Comparison of ENCODE assay signal across 26 cellular contexts in genomic region chr3:129937717-129938116, GRCh38. TPM values are rescaled to one million over a fixed set of nuclear protein-coding genes. Genes with fewer than 3 reads are reported as not detected.
DNase-seq lines count a peak whose midpoint lies in the region; ATAC-seq and TF ChIP-seq lines count a peak whose summit lies in the region.
"Had no signal": no experiment of that assay in that cellular context is flagged by ENCODE, and none has a peak within 500 bp of the region (broad histone marks: within the 10 kb centered on the region; RNA-seq: fewer than 3 reads in every experiment).

No MANE protein-coding gene starts in this region.

- no peaks in the 10 kb centered on the region for H3K9me3 Mint-ChIP-seq in endothelial cell (ENCODE audit: unreplicated experiment)
- no peaks in the 10 kb centered on the region for H3K9me3 Mint-ChIP-seq in memory B cell
- H3K9me3 Mint-ChIP-seq: CD8-positive, alpha-beta memory T cell had no signal

- CTCF ChIA-PET in RWPE1 (lab: Yijun Ruan, JAX), result interaction anchor here (0.6 kb wide), 1 partner anchor 167 kb away, joined by 6 read pairs; no protein-coding TSS in a partner anchor

- no peak overlapping the region for H3K4me2 ChIP-seq in DND-41 (ENCODE audit: insufficient read depth, low read length)

- H3K27me3 ChIP-seq in DND-41 (ENCODE audit: insufficient read depth, low read length, poor library complexity) (no peaks in the 10 kb centered on the region), uterus (no peaks in the 10 kb centered on the region)
- H3K27me3 ChIP-seq: SJCRH30 had no signal

- ATAC-seq in DND-41 (ENCODE audit: insufficient read depth, low read depth) (no peak), memory B cell (ENCODE audit: low read depth) (no peak)

- H3K9ac ChIP-seq in DND-41 (ENCODE audit: low read depth, low read length), result no peak overlapping the region

- no peak for TF ChIP-seq CTCF in DND-41 (IDR thresholded peaks at IDR 0.05; ENCODE audit: borderline replicate concordance, extremely low read depth, low read length, poor library complexity, severe bottlenecking)
- no peak for TF ChIP-seq CTCF in RWPE1 (conservative IDR thresholded peaks at IDR 0.05; ENCODE audit: low read depth)
- TF ChIP-seq CTCF in endothelial cell (IDR thresholded peaks at IDR 0.05; ENCODE audit: unreplicated experiment), result no peak
- TF ChIP-seq CTCF in uterus (IDR thresholded peaks at IDR 0.05), result no peak

- H3K4me3 Mint-ChIP-seq in endothelial cell (ENCODE audit: unreplicated experiment), result no peak overlapping the region
- H3K4me3 Mint-ChIP-seq in memory B cell, result peak overlapping the region; percentile 35

- H3K4me3 ChIP-seq in DND-41 (ENCODE audit: low read depth in 1 of 2, low read length in 2 of 2) (no peak overlapping the region), uterus (no peak overlapping the region)

- peaks cover 18% of the 10 kb centered on the region for H3K4me1 ChIP-seq in DND-41 (ENCODE audit: insufficient read depth, low read length)
- H3K4me1 ChIP-seq in uterus, result no peaks in the 10 kb centered on the region
- H3K4me1 ChIP-seq: SJCRH30 had no signal

- no peak overlapping the region for H3K27ac ChIP-seq in DND-41 (ENCODE audit: low read length)
- 0 out of 2 replicates have a peak overlapping the region, but pooled peaks have one; percentile 18 for H3K27ac ChIP-seq in RWPE1
- H3K27ac ChIP-seq in uterus, result no peak overlapping the region
- H3K27ac ChIP-seq: HL-60, SJCRH30 had no signal

- H3K27ac Mint-ChIP-seq in endothelial cell (ENCODE audit: unreplicated experiment), result no peak overlapping the region
- H3K27ac Mint-ChIP-seq in memory B cell, result no peak overlapping the region

- POLR2A ChIA-PET in RWPE1 (lab: Yijun Ruan, JAX; ENCODE audit: low non-redundant PET), result no interaction called here

- no peaks in the 10 kb centered on the region for H3K79me2 ChIP-seq in DND-41 (ENCODE audit: insufficient read depth, low read length)

- intact Hi-C loops in uterus (cut with DNase I; ENCODE audit: low total_unique reads), result loop anchor here (10.0 kb wide), 1 partner anchor 283 kb away; no protein-coding TSS in a partner anchor

- TF ChIP-seq POLR2A in uterus (IDR thresholded peaks at IDR 0.05), result no peak

- H3K27me3 Mint-ChIP-seq in endothelial cell (ENCODE audit: unreplicated experiment) (peaks cover 7% of the 10 kb centered on the region), memory B cell (peaks cover 9% of the 10 kb centered on the region)

- H3K36me3 Mint-ChIP-seq in endothelial cell (ENCODE audit: low read depth, unreplicated experiment), result no peaks in the 10 kb centered on the region
- no peaks in the 10 kb centered on the region for H3K36me3 Mint-ChIP-seq in memory B cell
- H3K36me3 Mint-ChIP-seq: CD8-positive, alpha-beta memory T cell had no signal

- peaks cover 4% of the 10 kb centered on the region for H3K4me1 Mint-ChIP-seq in endothelial cell (ENCODE audit: unreplicated experiment)
- peaks cover 11% of the 10 kb centered on the region for H3K4me1 Mint-ChIP-seq in memory B cell

- DNase-seq in DND-41 (no peak), RWPE1 (ENCODE audit: low spot score) (no peak), endothelial cell (ENCODE audit: low spot score) (peak; percentile 17), memory B cell (ENCODE audit: low spot score in 2 of 2) (no peak), OCI-M2 (lab: John Stamatoyannopoulos, UW; ENCODE audit: unreplicated experiment) (no peak), NCI-H526 treated with DMSO at 0.1 percent for 48 hours (lab: John Stamatoyannopoulos, UW) (no peak), NCI-H2107 treated with DMSO at 0.1 percent for 48 hours (lab: John Stamatoyannopoulos, UW; ENCODE audit: unreplicated experiment) (no peak), uterus (no peak)
- DNase-seq: AML-193; C1 segment of cervical spinal cord; Calu3; CD8-positive, alpha-beta memory T cell; EL; HCEC 1CT; KG1; NCI-H1092; NCI-H1436 treated with DMSO at 0.1 percent for 48 hours; NCI-H1930; NCI-H226; NCI-H510A treated with DMSO at 0.1 percent for 48 hours; NCI-H774; NK-92 treated with Interleukin-12 subunit alpha and Interleukin-12 subunit beta, amount 100 ng/mL, for 24 hours; SJCRH30 had no signal

- H3K36me3 ChIP-seq in DND-41 (ENCODE audit: insufficient read depth, low read length), result no peaks in the 10 kb centered on the region
- no peaks in the 10 kb centered on the region for H3K36me3 ChIP-seq in uterus
- H3K36me3 ChIP-seq: SJCRH30 had no signal

- H3K9me3 ChIP-seq in DND-41 (ENCODE audit: insufficient read depth, low read length, severe bottlenecking) (no peaks in the 10 kb centered on the region), uterus (no peaks in the 10 kb centered on the region)
- H3K9me3 ChIP-seq: SJCRH30 had no signal

- no peaks in the 10 kb centered on the region for H4K20me1 ChIP-seq in DND-41 (ENCODE audit: insufficient read depth, low read length)

- H2AFZ ChIP-seq in DND-41 (ENCODE audit: low read depth, low read length), result 0 out of 2 replicates have a peak overlapping the region, but pooled peaks have one; percentile 7

RNA-seq across cellular contexts. Expression of gene TRH, which starts 36.8 kb away (rescaled TPM):
- 0.49 TPM for total RNA-seq in endothelial cell (ENCODE audit: unreplicated experiment)
- under 1 TPM in 1 of 4 donors, not detected in 3; 0.37 TPM for total RNA-seq in uterus
- total RNA-seq: A172; Calu3; CD8-positive, alpha-beta memory T cell; HT-29; SJCRH30 had no signal

RNA-seq across cellular contexts. Expression of gene TMCC1, which starts 44.2 kb away (rescaled TPM):
- total RNA-seq in endothelial cell (ENCODE audit: unreplicated experiment), result 50.9 TPM
- total RNA-seq in uterus, result 10 to 100 TPM; 23.2 to 78.7 (median 54.1) TPM
